21 cellular contexts compared by ENCODE assay signal in genomic region chr12:73678335-73678734, GRCh38.
DNase-seq lines count a peak whose midpoint lies in the region; ATAC-seq and TF ChIP-seq lines count a peak whose summit lies in the region.
"Had no signal": no experiment of that assay in that cellular context is flagged by ENCODE, and none has a peak within 500 bp of the region (broad histone marks: within the 10 kb centered on the region; RNA-seq: fewer than 3 reads in every experiment).

No MANE protein-coding gene starts in this region.

- H3K9ac ChIP-seq in PC-3 (ENCODE audit: low read length): no peak overlapping the region

- H3F3A ChIP-seq in PC-3 (ENCODE audit: low read length, unreplicated experiment): no peaks in the 10 kb centered on the region

- no peaks in the 10 kb centered on the region for H3K27me3 ChIP-seq in PC-3 (ENCODE audit: low read length)
- H3K27me3 ChIP-seq in brain microvascular endothelial cell (replicated peaks): no peaks in the 10 kb centered on the region

- DNase-seq in Caki2 (ENCODE audit: low read depth): peak; percentile 12
- peak; percentile 9 for DNase-seq in HT-29 (ENCODE audit: low spot score)
- DNase-seq in PC-3: peak; percentile 72
- DNase-seq in epithelial cell of esophagus (ENCODE audit: low read depth): peak; percentile 55
- no peak for DNase-seq in putamen (ENCODE audit: low spot score)
- no peak for DNase-seq in brain microvascular endothelial cell
- DNase-seq in NOMO-1 treated with DMSO at 0.1 percent for 48 hours (lab: John Stamatoyannopoulos, UW; ENCODE audit: unreplicated experiment): no peak
- DNase-seq: Caco-2; CD4-positive, alpha-beta T cell; HFFc6; KBM-7; MV-4-11; NCI-H1417; NCI-H187 treated with DMSO at 0.1 percent for 48 hours; NCI-H2227 treated with DMSO at 0.1 percent for 48 hours; NCI-H524; Right ventricle myocardium superior; SW 1271 had no signal

- H3K4me3 ChIP-seq in PC-3 (ENCODE audit: low read length) (no peak overlapping the region), epithelial cell of esophagus (ENCODE audit: low read length) (no peak overlapping the region), brain microvascular endothelial cell (ENCODE audit: low read depth, low read length) (no peak overlapping the region)

- TF ChIP-seq CTCF in PC-3 (conservative IDR thresholded peaks at IDR 0.05; ENCODE audit: low read depth, low read length) (no peak), epithelial cell of esophagus (IDR thresholded peaks at IDR 0.05; ENCODE audit: insufficient read depth, low read depth, low read length, missing control alignments) (no peak), brain microvascular endothelial cell (IDR thresholded peaks at IDR 0.05; ENCODE audit: low read depth, low read length, missing control alignments) (no peak)

- H4K20me1 ChIP-seq in PC-3 (ENCODE audit: low read length): no peaks in the 10 kb centered on the region

- no peaks in the 10 kb centered on the region for H3K79me2 ChIP-seq in PC-3 (ENCODE audit: low read length)

- no peaks in the 10 kb centered on the region for H3K9me2 ChIP-seq in PC-3 (replicated peaks; ENCODE audit: low read length)

- intact Hi-C loops in PC-3 (cut with micrococcal nuclease): no loop called here

- H3K27ac ChIP-seq in PC-3 (ENCODE audit: low read length) (no peak overlapping the region), brain microvascular endothelial cell (no peak overlapping the region)

- no peaks in the 10 kb centered on the region for H3K36me3 ChIP-seq in PC-3 (ENCODE audit: low read depth, low read length)
- no peaks in the 10 kb centered on the region for H3K36me3 ChIP-seq in brain microvascular endothelial cell (replicated peaks)

- CTCF ChIA-PET in PC-3 (lab: Charles Lee): no interaction called here

- in situ Hi-C loops in Caki2 (cut with HindIII; ENCODE audit: low pct_unique_long_range_greater_than_20kb, low sequenced_read_pairs): no loop called here
- in situ Hi-C loops in brain microvascular endothelial cell (cut with HindIII; ENCODE audit: low pct_ligation_motif_present, low sequenced_read_pairs): no loop called here

- no TSS peak for BruUV-seq in PC-3 (replicated peaks; lab: Mats Ljungman, UMichigan)

- peak; percentile 82 for ATAC-seq in PC-3
- ATAC-seq in HG03457 (IDR thresholded peaks at IDR 0.05; ENCODE audit: unreplicated experiment): no peak
- ATAC-seq: HepG2, Panc1 had no signal

- H3K4me1 ChIP-seq in PC-3 (ENCODE audit: insufficient read depth, low read length): peaks cover 12% of the 10 kb centered on the region
- H3K4me1 ChIP-seq: Caco-2 had no signal

- no peaks in the 10 kb centered on the region for H3K9me3 ChIP-seq in PC-3 (ENCODE audit: low read length)
- H3K9me3 ChIP-seq: Caco-2 had no signal

- H2AFZ ChIP-seq in PC-3 (ENCODE audit: low read length): no peak overlapping the region

- POLR2A ChIA-PET in PC-3 (lab: Charles Lee; ENCODE audit: unreplicated experiment): no interaction called here

- peak overlapping the region; percentile 26; the same call in 1 of the 2 replicates for H3K4me2 ChIP-seq in PC-3 (ENCODE audit: low read length)

Comparison
In these comparisons a context has a peak if more than half of its experiments do, and no peak if none do; other contexts are left out.
1. DNase-seq: peak in Caki2 (single experiment), HT-29 (single experiment), PC-3 (single experiment) and epithelial cell of esophagus (single experiment); none in putamen (single experiment), brain microvascular endothelial cell (single experiment) and NOMO-1 treated with DMSO at 0.1 percent for 48 hours (single experiment).